ENCODE assay signal across 8 cellular contexts in the genomic region with DNA sequence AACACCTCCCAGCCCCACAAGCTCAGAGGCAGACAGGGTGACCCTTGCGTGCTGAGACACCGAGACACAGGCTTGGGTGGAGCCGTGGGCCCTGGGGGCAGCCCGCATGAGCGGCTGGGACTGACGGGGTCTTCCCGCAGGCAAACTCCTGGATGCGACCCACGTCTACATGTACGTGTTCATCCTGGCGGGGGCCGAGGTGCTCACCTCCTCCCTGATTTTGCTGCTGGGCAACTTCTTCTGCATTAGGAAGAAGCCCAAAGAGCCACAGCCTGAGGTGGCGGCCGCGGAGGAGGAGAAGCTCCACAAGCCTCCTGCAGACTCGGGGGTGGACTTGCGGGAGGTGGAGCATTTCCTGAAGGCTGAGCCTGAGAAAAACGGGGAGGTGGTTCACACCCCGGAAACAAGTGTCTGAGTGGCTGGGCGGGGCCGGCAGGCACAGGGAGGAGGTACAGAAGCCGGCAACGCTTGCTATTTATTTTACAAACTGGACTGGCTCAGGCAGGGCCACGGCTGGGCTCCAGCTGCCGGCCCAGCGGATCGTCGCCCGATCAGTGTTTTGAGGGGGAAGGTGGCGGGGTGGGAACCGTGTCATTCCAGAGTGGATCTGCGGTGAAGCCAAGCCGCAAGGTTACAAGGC. TPM values are rescaled to one million over a fixed set of nuclear protein-coding genes. Genes with fewer than 3 reads are reported as not detected.
DNase-seq lines count a peak whose midpoint lies in the region; ATAC-seq and TF ChIP-seq lines count a peak whose summit lies in the region.

No MANE protein-coding gene starts in this region.

- H3K36me3 ChIP-seq in CD8-positive, alpha-beta T cell (ENCODE audit: insufficient read depth, low read length) = peaks cover 9% of the 10 kb centered on the region
- H3K36me3 ChIP-seq in endodermal cell (ENCODE audit: control insufficient read depth, insufficient read depth, low read length) (peaks cover 22% of the 10 kb centered on the region), thyroid gland (peaks cover 9 to 12% of the 10 kb centered on the region in 2 donors)

- peak overlapping the region; percentile 75 for H3K27ac Mint-ChIP-seq in CD8-positive, alpha-beta T cell
- H3K27ac Mint-ChIP-seq in endodermal cell (peak overlapping the region; percentile 36), nephron (peak overlapping the region; percentile 65 to 84 (median 77))

- H3K4me1 Mint-ChIP-seq in CD8-positive, alpha-beta T cell (ENCODE audit: low read depth) = peaks cover 45% of the 10 kb centered on the region
- H3K4me1 Mint-ChIP-seq in endodermal cell (peaks cover 5% of the 10 kb centered on the region), nephron (peaks cover 59% of the 10 kb centered on the region)

- no peaks in the 10 kb centered on the region for H3K27me3 ChIP-seq in CD8-positive, alpha-beta T cell (ENCODE audit: insufficient read depth, low read length)
- H3K27me3 ChIP-seq in endodermal cell (ENCODE audit: control insufficient read depth, insufficient read depth, low read length, poor library complexity, severe bottlenecking) (no peaks in the 10 kb centered on the region), thyroid gland (no peaks in the 10 kb centered on the region)

- POLR2A ChIA-PET in CD8-positive, alpha-beta T cell (lab: Charles Lee) = interaction anchor here (1.1 to 1.2 kb wide), 2 partner anchors 38 to 60 kb away, joined by 3 read pairs; no protein-coding TSS in a partner anchor

- H3K36me3 Mint-ChIP-seq in CD8-positive, alpha-beta T cell = peaks cover 25% of the 10 kb centered on the region
- H3K36me3 Mint-ChIP-seq in endodermal cell (ENCODE audit: low read depth) (peaks cover 13% of the 10 kb centered on the region), nephron (ENCODE audit: low read depth) (peaks cover 11% of the 10 kb centered on the region)

- H3K27ac ChIP-seq in CD8-positive, alpha-beta T cell (ENCODE audit: low read depth, low read length) = no peak overlapping the region
- H3K27ac ChIP-seq in endodermal cell (ENCODE audit: low read depth, low read length) (no peak overlapping the region), thyroid gland (peak overlapping the region; percentile 77 to 87 (median 77))

- DNase-seq in CD8-positive, alpha-beta T cell = peak in 6 of 7 experiments; percentile 45 to 77 (median 74)
- DNase-seq in MV-4-11 (lab: John Stamatoyannopoulos, UW) (peak; percentile 93), endodermal cell (peak; percentile 75), thyroid gland (peak; percentile 96 to 97), NOMO-1 treated with DMSO at 0.1 percent for 48 hours (lab: John Stamatoyannopoulos, UW; ENCODE audit: unreplicated experiment) (no peak)
- DNase-seq in activated CD8-positive, alpha-beta memory T cell treated with anti-CD3 and anti-CD28 coated beads for 24 hours = peak; percentile 80

- ATAC-seq in CD8-positive, alpha-beta T cell = peak; percentile 61
- no peak for ATAC-seq in SK-N-SH treated with all-trans-retinoic acid at 6 μM for 48 hours

- CTCF ChIA-PET in CD8-positive, alpha-beta T cell (lab: Charles Lee) = interaction anchor here (0.5 to 6.0 kb wide), 4 partner anchors 33 to 255 kb away, joined by 3 to 66 read pairs (median 4); a partner anchor contains a TSS

- TF ChIP-seq CTCF in CD8-positive, alpha-beta T cell (IDR thresholded peaks at IDR 0.05) = no peak
- no peak for TF ChIP-seq CTCF in endodermal cell (conservative IDR thresholded peaks at IDR 0.05)
- TF ChIP-seq CTCF in nephron (IDR thresholded peaks at IDR 0.05; ENCODE audit: unreplicated experiment in 3 of 3) = no peak
- no peak for TF ChIP-seq CTCF in thyroid gland (IDR thresholded peaks at IDR 0.05)

- no peaks in the 10 kb centered on the region for H3K9me3 ChIP-seq in CD8-positive, alpha-beta T cell (ENCODE audit: low read length)
- H3K9me3 ChIP-seq in endodermal cell (ENCODE audit: control insufficient read depth, low read length) (no peaks in the 10 kb centered on the region), thyroid gland (no peaks in the 10 kb centered on the region)

- peak overlapping the region; percentile 50 for H3K4me3 ChIP-seq in CD8-positive, alpha-beta T cell (ENCODE audit: low read depth, low read length)
- H3K4me3 ChIP-seq in endodermal cell (ENCODE audit: low read length) (no peak overlapping the region), thyroid gland (replicated peaks in 1 of 3) (peak overlapping the region in 1 of 3 donors; percentile 3)

- intact Hi-C loops in CD8-positive, alpha-beta T cell (cut with DNase I, micrococcal nuclease) = loop anchor here (5.0 to 10.0 kb wide), 2 partner anchors 176 to 314 kb away; a partner anchor contains a TSS
- intact Hi-C loops in thyroid gland (cut with DNase I) = loop anchor here (5.0 kb wide), 1 partner anchor 84 kb away; no protein-coding TSS in a partner anchor

- 86 to 89% methylated on average over 30 to 33 of the region's 33 CpGs for WGBS in endodermal cell (ENCODE audit: insufficient coverage in 1 of 2, insufficient read length in 1 of 2), 2 experiments
- WGBS in thyroid gland, 2 donors = 32 to 33% methylated on average over 24 to 27 of the region's 33 CpGs

- peaks cover 49% of the 10 kb centered on the region for H3K4me1 ChIP-seq in CD8-positive, alpha-beta T cell (ENCODE audit: insufficient read depth, low read length)
- peaks cover 3% of the 10 kb centered on the region for H3K4me1 ChIP-seq in endodermal cell (ENCODE audit: control insufficient read depth, insufficient read depth, low read length)
- H3K4me1 ChIP-seq in thyroid gland = peaks cover 92 to 97% of the 10 kb centered on the region in 2 donors

- peak overlapping the region; percentile 82 for H3K4me3 Mint-ChIP-seq in CD8-positive, alpha-beta T cell
- H3K4me3 Mint-ChIP-seq in endodermal cell (no peak overlapping the region), nephron (peak overlapping the region; percentile 27 to 37 (median 35))

- peak in 1 of 2 donors; percentile 79 for TF ChIP-seq POLR2A in thyroid gland (IDR thresholded peaks at IDR 0.05)

- H3K9me3 Mint-ChIP-seq in CD8-positive, alpha-beta T cell = no peaks in the 10 kb centered on the region
- no peaks in the 10 kb centered on the region for H3K9me3 Mint-ChIP-seq in endodermal cell
- no peaks in the 10 kb centered on the region for H3K9me3 Mint-ChIP-seq in nephron

- no peaks in the 10 kb centered on the region for H3K27me3 Mint-ChIP-seq in CD8-positive, alpha-beta T cell (ENCODE audit: low read depth)
- H3K27me3 Mint-ChIP-seq in endodermal cell (ENCODE audit: insufficient read depth) = no peaks in the 10 kb centered on the region
- no peaks in the 10 kb centered on the region for H3K27me3 Mint-ChIP-seq in nephron (ENCODE audit: low read depth)

- no peak overlapping the region for H3K9ac ChIP-seq in endodermal cell (ENCODE audit: extremely low read depth, low read length, poor library complexity, severe bottlenecking)

TF ChIP-seq in SK-N-SH treated with all-trans-retinoic acid at 6 μM for 48 hours, 23 proteins besides CTCF, POLR2A, EP300 and RAD21 (continues in another document):
- TF ChIP-seq GLIS3 (CRISPR knock-in tag; IDR thresholded peaks at IDR 0.05) (no peak), CSDC2 (CRISPR knock-in tag; IDR thresholded peaks at IDR 0.05) (no peak), PPARA (CRISPR knock-in tag; IDR thresholded peaks at IDR 0.05; ENCODE audit: borderline replicate concordance) (no peak), ZC3H10 (CRISPR knock-in tag; IDR thresholded peaks at IDR 0.05) (no peak), OSR1 (CRISPR knock-in tag; IDR thresholded peaks at IDR 0.05) (no peak)
- TF ChIP-seq, protein P1, sequence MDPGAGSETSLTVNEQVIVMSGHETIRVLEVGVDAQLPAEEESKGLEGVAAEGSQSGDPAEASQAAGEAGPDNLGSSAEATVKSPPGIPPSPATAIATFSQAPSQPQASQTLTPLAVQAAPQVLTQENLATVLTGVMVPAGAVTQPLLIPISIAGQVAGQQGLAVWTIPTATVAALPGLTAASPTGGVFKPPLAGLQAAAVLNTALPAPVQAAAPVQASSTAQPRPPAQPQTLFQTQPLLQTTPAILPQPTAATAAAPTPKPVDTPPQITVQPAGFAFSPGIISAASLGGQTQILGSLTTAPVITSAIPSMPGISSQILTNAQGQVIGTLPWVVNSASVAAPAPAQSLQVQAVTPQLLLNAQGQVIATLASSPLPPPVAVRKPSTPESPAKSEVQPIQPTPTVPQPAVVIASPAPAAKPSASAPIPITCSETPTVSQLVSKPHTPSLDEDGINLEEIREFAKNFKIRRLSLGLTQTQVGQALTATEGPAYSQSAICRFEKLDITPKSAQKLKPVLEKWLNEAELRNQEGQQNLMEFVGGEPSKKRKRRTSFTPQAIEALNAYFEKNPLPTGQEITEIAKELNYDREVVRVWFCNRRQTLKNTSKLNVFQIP (CRISPR knock-in tag; IDR thresholded peaks at IDR 0.05; ENCODE audit: borderline replicate concordance, low read depth) = no peak
- TF ChIP-seq, protein P2, sequence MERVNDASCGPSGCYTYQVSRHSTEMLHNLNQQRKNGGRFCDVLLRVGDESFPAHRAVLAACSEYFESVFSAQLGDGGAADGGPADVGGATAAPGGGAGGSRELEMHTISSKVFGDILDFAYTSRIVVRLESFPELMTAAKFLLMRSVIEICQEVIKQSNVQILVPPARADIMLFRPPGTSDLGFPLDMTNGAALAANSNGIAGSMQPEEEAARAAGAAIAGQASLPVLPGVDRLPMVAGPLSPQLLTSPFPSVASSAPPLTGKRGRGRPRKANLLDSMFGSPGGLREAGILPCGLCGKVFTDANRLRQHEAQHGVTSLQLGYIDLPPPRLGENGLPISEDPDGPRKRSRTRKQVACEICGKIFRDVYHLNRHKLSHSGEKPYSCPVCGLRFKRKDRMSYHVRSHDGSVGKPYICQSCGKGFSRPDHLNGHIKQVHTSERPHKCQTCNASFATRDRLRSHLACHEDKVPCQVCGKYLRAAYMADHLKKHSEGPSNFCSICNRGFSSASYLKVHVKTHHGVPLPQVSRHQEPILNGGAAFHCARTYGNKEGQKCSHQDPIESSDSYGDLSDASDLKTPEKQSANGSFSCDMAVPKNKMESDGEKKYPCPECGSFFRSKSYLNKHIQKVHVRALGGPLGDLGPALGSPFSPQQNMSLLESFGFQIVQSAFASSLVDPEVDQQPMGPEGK (CRISPR knock-in tag; IDR thresholded peaks at IDR 0.05; ENCODE audit: borderline replicate concordance) = no peak

RNA-seq across cellular contexts. Expression of a gene that starts 9.8 kb away (rescaled TPM):
- total RNA-seq in CD8-positive, alpha-beta T cell = 100 to 1,000 TPM in 1 of 2 experiments, 10 to 100 TPM in 1; 94.0 to 103 TPM
- 10 to 100 TPM; 31.8 to 39.7 TPM for total RNA-seq in endodermal cell
- polyA plus RNA-seq in endodermal cell (2013, experiment 1 of 2) = 31.8 TPM
- polyA plus RNA-seq in endodermal cell (2013, experiment 2 of 2) = 26.2 TPM
- total RNA-seq in thyroid gland = 10 to 100 TPM; 42.1 to 75.5 (median 44.2) TPM

RNA-seq across cellular contexts. Expression of a gene that starts 26.0 kb away (rescaled TPM):
- total RNA-seq in CD8-positive, alpha-beta T cell = 100 to 1,000 TPM; 175 to 184 TPM
- 10 to 100 TPM; 61.8 to 82.8 TPM for total RNA-seq in endodermal cell
- polyA plus RNA-seq in endodermal cell (2013, experiment 1 of 2) = 25.7 TPM
- polyA plus RNA-seq in endodermal cell (2013, experiment 2 of 2) = 22.9 TPM
- total RNA-seq in thyroid gland = 10 to 100 TPM; 27.1 to 79.9 (median 50.9) TPM

RNA-seq across cellular contexts. Expression of a gene that starts 34.8 kb away (rescaled TPM):
- total RNA-seq in CD8-positive, alpha-beta T cell = 100 to 1,000 TPM; 369 to 393 TPM
- total RNA-seq in endodermal cell (100 to 1,000 TPM; 104 to 143 TPM), thyroid gland (10 to 100 TPM; 47.3 to 91.2 (median 88.7) TPM)
- polyA plus RNA-seq in endodermal cell (2013, experiment 1 of 2) = 101 TPM
- 74.7 TPM for polyA plus RNA-seq in endodermal cell (2013, experiment 2 of 2)

Comparison
In these comparisons a context has a peak if more than half of its experiments do, and no peak if none do; other contexts are left out.
1. H3K27ac ChIP-seq: peak in thyroid gland (3 of 3); none in CD8-positive, alpha-beta T cell (single experiment) and endodermal cell (single experiment).
2. Peak in every context shown above with its lines, with median percentiles within 50 percentile points of each other: H3K27ac Mint-ChIP-seq.